Comparison of ENCODE assay signal across 16 cellular contexts in genomic region chr5:123455095-123455494, GRCh38. TPM values are rescaled to one million over a fixed set of nuclear protein-coding genes. Genes with fewer than 3 reads are reported as not detected.
A peak's percentile ranks its signal among the peaks of the same experiment; 100 is the strongest.
DNase-seq lines count a peak whose midpoint lies in the region; ATAC-seq and TF ChIP-seq lines count a peak whose summit lies in the region.
"Had no signal": no experiment of that assay in that cellular context is flagged by ENCODE, and none has a peak within 500 bp of the region (broad histone marks: within the 10 kb centered on the region; RNA-seq: fewer than 3 reads in every experiment).

No MANE protein-coding gene starts in this region.

- TF ChIP-seq POLR2A in spleen (IDR thresholded peaks at IDR 0.05) (no peak), sigmoid colon (IDR thresholded peaks at IDR 0.05) (no peak)

- H3K9me3 ChIP-seq in spleen (peaks cover 0 to 3% (median 0%) of the 10 kb centered on the region in 8 donors), sigmoid colon (no peaks in the 10 kb centered on the region)
- H3K9me3 ChIP-seq: BE2C had no signal

- TF ChIP-seq CTCF in spleen (IDR thresholded peaks at IDR 0.05 in 8 of 11, conservative IDR thresholded peaks at IDR 0.05 in 3 of 11) = no peak
- no peak for TF ChIP-seq CTCF in sigmoid colon (IDR thresholded peaks at IDR 0.05)

- in situ Hi-C loops in KBM-7 (cut with MboI; ENCODE audit: low pct_unique_long_range_greater_than_20kb, low sequenced_read_pairs) = no loop called here

- peak; percentile 69 for DNase-seq in NCI-H69 (lab: John Stamatoyannopoulos, UW)
- DNase-seq in spleen = no peak
- DNase-seq in sigmoid colon = no peak
- no peak for DNase-seq in GM19240 (ENCODE audit: insufficient read length, low spot score)
- DNase-seq in KBM-7 = no peak
- DNase-seq: activated CD4-positive, alpha-beta memory T cell treated with anti-CD3 and anti-CD28 coated beads for 36 hours; activated naive CD4-positive, alpha-beta T cell treated with anti-CD3 and anti-CD28 coated beads, Interleukin-2, amount 10 ng/mL, durations not matched to agents 7 days and 5 days; BE2C; GDM1; islet precursor cell; naive B cell; NCI-H1436; T-helper 1 cell had no signal

- H3K4me1 ChIP-seq in spleen = peaks cover 0 to 7% (median 3%) of the 10 kb centered on the region in 6 donors
- peaks cover 0 to 7% (median 0%) of the 10 kb centered on the region in 4 donors for H3K4me1 ChIP-seq in sigmoid colon

- 54 to 82% (median 71%) methylated on average over 3 of the region's 3 CpGs for WGBS in spleen, 5 donors
- WGBS in sigmoid colon, 2 donors = 72 to 89% methylated on average over 3 of the region's 3 CpGs

- H3K36me3 ChIP-seq in spleen = no peaks in the 10 kb centered on the region
- no peaks in the 10 kb centered on the region for H3K36me3 ChIP-seq in sigmoid colon
- H3K36me3 ChIP-seq: BE2C had no signal

- no peak overlapping the region for H3K4me3 ChIP-seq in spleen
- H3K4me3 ChIP-seq in sigmoid colon = no peak overlapping the region

- no peak for TF ChIP-seq EP300 in sigmoid colon (IDR thresholded peaks at IDR 0.05)

- no peak overlapping the region for H3K27ac ChIP-seq in spleen
- H3K27ac ChIP-seq in sigmoid colon = no peak overlapping the region

- ATAC-seq in GM18511 (IDR thresholded peaks at IDR 0.05; ENCODE audit: unreplicated experiment) = peak; percentile 54
- peak; percentile 55 for ATAC-seq in GM21447 (IDR thresholded peaks at IDR 0.05; ENCODE audit: unreplicated experiment)
- ATAC-seq in HG03066 (IDR thresholded peaks at IDR 0.05; ENCODE audit: low read depth, unreplicated experiment) = peak; percentile 47

- no peaks in the 10 kb centered on the region for H3K27me3 ChIP-seq in spleen (replicated peaks in 1 of 7)
- H3K27me3 ChIP-seq in sigmoid colon = no peaks in the 10 kb centered on the region
- H3K27me3 ChIP-seq: BE2C had no signal

- intact Hi-C loops in spleen (cut with DNase I; ENCODE audit: low total_unique reads) (no loop called here), sigmoid colon (cut with DNase I) (no loop called here)

RNA-seq across cellular contexts. Expression of gene CEP120, which starts 31.9 kb away (rescaled TPM):
- 10 to 100 TPM; 27.7 to 43.3 (median 33.5) TPM for total RNA-seq in spleen
- 10 to 100 TPM in 2 of 3 donors, 1 to 10 TPM in 1; 9.2 to 11.2 (median 10.5) TPM for polyA plus RNA-seq in spleen
- total RNA-seq in sigmoid colon = 10 to 100 TPM; 18.6 to 23.5 (median 21.9) TPM
- 1 to 10 TPM; 3.9 to 7.4 (median 5.4) TPM for polyA plus RNA-seq in sigmoid colon

RNA-seq across cellular contexts. Expression of gene CSNK1G3, which starts 56.9 kb away (rescaled TPM):
- total RNA-seq in spleen = 10 to 100 TPM; 50.2 to 81.9 (median 53.5) TPM
- polyA plus RNA-seq in spleen = 10 to 100 TPM in 1 of 3 donors, 1 to 10 TPM in 2; 9.0 to 11.3 (median 9.7) TPM
- total RNA-seq in sigmoid colon = 10 to 100 TPM; 55.8 to 99.6 (median 77.2) TPM
- polyA plus RNA-seq in sigmoid colon = 10 to 100 TPM; 21.6 to 37.2 (median 26.5) TPM
